Comparison of ENCODE assay signal across 8 cellular contexts in the genomic region with DNA sequence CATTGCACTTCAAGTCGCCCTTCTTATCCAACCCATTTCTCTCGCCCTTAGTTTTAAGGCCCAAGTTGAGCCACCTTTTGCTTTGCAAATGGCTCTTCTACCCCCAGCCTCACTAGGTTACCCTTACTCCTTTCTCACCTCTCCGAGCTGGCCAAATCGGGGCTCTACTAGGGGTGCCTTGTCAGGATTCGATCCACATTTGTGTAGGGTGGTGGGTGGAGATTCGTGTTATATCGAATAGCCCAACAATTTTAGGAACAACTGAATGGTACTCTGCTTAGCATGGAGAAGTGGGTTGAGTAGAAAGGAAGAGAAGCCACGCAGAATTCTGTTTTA. TPM values are rescaled to one million over a fixed set of nuclear protein-coding genes. Genes with fewer than 3 reads are reported as not detected.
A peak's percentile ranks its signal among the peaks of the same experiment; 100 is the strongest.
DNase-seq lines count a peak whose midpoint lies in the region; ATAC-seq and TF ChIP-seq lines count a peak whose summit lies in the region.

No MANE protein-coding gene starts in this region.

- H3K36me3 ChIP-seq in iPS-18a (ENCODE audit: control insufficient read depth, low read depth, low read length) (no peaks in the 10 kb centered on the region), skeletal muscle satellite cell (ENCODE audit: insufficient read depth, low read length) (no peaks in the 10 kb centered on the region)

- ATAC-seq in HG02884 (IDR thresholded peaks at IDR 0.05; ENCODE audit: unreplicated experiment) (no peak), T-cell (replicated peaks in 1 of 4) (no peak)

- peak overlapping the region; percentile 79 for H3K4me2 ChIP-seq in skeletal muscle satellite cell (ENCODE audit: low read length)

- H3K36me3 Mint-ChIP-seq in T-cell: no peaks in the 10 kb centered on the region
- H3K36me3 Mint-ChIP-seq in T-helper 2 cell treated with Interferon-gamma antibody and Interleukin-4, amounts not matched to agents 5 μg/mL and 100 μg/mL, for 36 hours (ENCODE audit: low read depth): no peaks in the 10 kb centered on the region

- no peak overlapping the region for H3K4me3 Mint-ChIP-seq in T-cell
- no peak overlapping the region for H3K4me3 Mint-ChIP-seq in T-helper 2 cell treated with Interferon-gamma antibody and Interleukin-4, amounts not matched to agents 5 μg/mL and 100 μg/mL, for 36 hours

- H3K27ac ChIP-seq in iPS-18a (ENCODE audit: low read length): no peak overlapping the region

- H3K4me3 ChIP-seq in astrocyte of the cerebellum (ENCODE audit: low read depth, low read length) (peak overlapping the region; percentile 69), iPS-18a (ENCODE audit: low read length) (peak overlapping the region; percentile 76), skeletal muscle satellite cell (ENCODE audit: low read length) (peak overlapping the region; percentile 82)

- no peak overlapping the region for H3K27ac Mint-ChIP-seq in T-cell
- H3K27ac Mint-ChIP-seq in T-helper 2 cell treated with Interferon-gamma antibody and Interleukin-4, amounts not matched to agents 5 μg/mL and 100 μg/mL, for 36 hours: no peak overlapping the region

- H3K9ac ChIP-seq in iPS-18a (ENCODE audit: low read length) (no peak overlapping the region), skeletal muscle satellite cell (ENCODE audit: low read depth, low read length) (peak overlapping the region; percentile 81)

- peaks cover 6 to 12% (median 6%) of the 10 kb centered on the region in 3 donors for H3K4me1 Mint-ChIP-seq in T-cell
- H3K4me1 Mint-ChIP-seq in T-helper 2 cell treated with Interferon-gamma antibody and Interleukin-4, amounts not matched to agents 5 μg/mL and 100 μg/mL, for 36 hours (ENCODE audit: low read depth): peaks cover 5% of the 10 kb centered on the region

- in situ Hi-C loops in GM13977 (cut with MboI; ENCODE audit: low pct_unique_long_range_greater_than_20kb, low sequenced_read_pairs, unreplicated experiment) (no loop called here), astrocyte of the cerebellum (cut with HindIII; ENCODE audit: low sequenced_read_pairs) (no loop called here)

- TF ChIP-seq CTCF in GM13977 (IDR thresholded peaks at IDR 0.05; ENCODE audit: extremely low read depth, insufficient read depth, missing control alignments) (no peak), astrocyte of the cerebellum (IDR thresholded peaks at IDR 0.05; ENCODE audit: low read depth, low read length, missing control alignments) (no peak)

- H3K9me3 ChIP-seq in iPS-18a (ENCODE audit: control insufficient read depth, low read depth, low read length): no peaks in the 10 kb centered on the region
- no peaks in the 10 kb centered on the region for H3K9me3 ChIP-seq in skeletal muscle satellite cell (replicated peaks; ENCODE audit: low read length)

- no peaks in the 10 kb centered on the region for H3K9me3 Mint-ChIP-seq in T-cell
- no peaks in the 10 kb centered on the region for H3K9me3 Mint-ChIP-seq in T-helper 2 cell treated with Interferon-gamma antibody and Interleukin-4, amounts not matched to agents 5 μg/mL and 100 μg/mL, for 36 hours

- peaks cover 13% of the 10 kb centered on the region for H3K4me1 ChIP-seq in iPS-18a (ENCODE audit: control insufficient read depth, low read depth, low read length)
- H3K4me1 ChIP-seq in skeletal muscle satellite cell (ENCODE audit: control insufficient read depth, insufficient read depth, low read length): peaks cover 51% of the 10 kb centered on the region

- POLR2A ChIA-PET in T-cell (lab: Charles Lee): no interaction called here

- CTCF ChIA-PET in T-cell (lab: Charles Lee): no interaction called here

- peaks cover 27 to 44% of the 10 kb centered on the region in 2 donors for H3K27me3 Mint-ChIP-seq in T-cell
- peaks cover 49% of the 10 kb centered on the region for H3K27me3 Mint-ChIP-seq in T-helper 2 cell treated with Interferon-gamma antibody and Interleukin-4, amounts not matched to agents 5 μg/mL and 100 μg/mL, for 36 hours (ENCODE audit: low read depth)

- peak; percentile 8 for DNase-seq in GM13977 (ENCODE audit: low spot score)
- DNase-seq in astrocyte of the cerebellum (ENCODE audit: low read depth): no peak
- no peak for DNase-seq in epidermal melanocyte (ENCODE audit: insufficient read length, low spot score)
- DNase-seq in T-cell: no peak
- DNase-seq in T-helper 2 cell treated with Interferon-gamma antibody and Interleukin-4, amounts not matched to agents 5 μg/mL and 100 μg/mL, for 36 hours (ENCODE audit: low spot score): no peak

- peaks cover 73% of the 10 kb centered on the region for H3K27me3 ChIP-seq in iPS-18a (ENCODE audit: control insufficient read depth, insufficient read depth, low read length)
- H3K27me3 ChIP-seq in skeletal muscle satellite cell (ENCODE audit: control insufficient read depth, insufficient read depth, low read length): no peaks in the 10 kb centered on the region

RNA-seq across cellular contexts. Expression of gene SLIT2, which starts 3.5 kb away (rescaled TPM):
- total RNA-seq in skeletal muscle satellite cell (2012; rRNA removed): 11.2 and 22.9 TPM in 2 replicates
- under 1 TPM in 3 of 5 donors, not detected in 2; 0.03 to 0.50 (median 0.22) TPM for total RNA-seq in T-cell
